ENCODE assay signal across 24 cellular contexts in the genomic region with DNA sequence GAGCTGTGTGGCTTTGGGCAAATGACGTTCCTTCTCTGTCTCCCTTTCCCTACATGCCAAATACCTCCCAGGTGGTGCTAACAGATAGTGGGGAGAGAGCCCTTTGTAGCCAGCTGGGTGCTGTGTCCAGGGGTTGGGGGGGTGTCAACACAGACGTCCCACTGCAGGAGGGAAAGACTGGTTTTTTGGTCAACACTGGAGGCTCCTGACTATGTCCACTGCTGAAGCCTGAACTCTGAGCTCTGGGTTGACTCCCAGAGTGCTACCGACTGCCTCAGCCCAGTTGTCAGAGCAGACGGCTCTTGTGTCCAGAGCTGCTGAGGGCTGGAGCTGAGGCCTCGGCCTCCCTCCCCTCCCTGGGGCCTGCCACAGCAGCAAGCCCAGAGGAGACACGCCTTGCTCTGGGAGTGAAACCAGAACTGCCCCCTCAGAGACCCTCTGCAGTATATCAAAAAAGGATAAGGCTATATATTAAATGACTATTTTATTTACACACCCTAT. TPM values are rescaled to one million over a fixed set of nuclear protein-coding genes. Genes with fewer than 3 reads are reported as not detected.
DNase-seq lines count a peak whose midpoint lies in the region; ATAC-seq and TF ChIP-seq lines count a peak whose summit lies in the region.
"Had no signal": no experiment of that assay in that cellular context is flagged by ENCODE, and none has a peak within 500 bp of the region (broad histone marks: within the 10 kb centered on the region; RNA-seq: fewer than 3 reads in every experiment).

No MANE protein-coding gene starts in this region.

- no peaks in the 10 kb centered on the region for H3K9me3 ChIP-seq in heart right ventricle
- no peaks in the 10 kb centered on the region for H3K9me3 ChIP-seq in neuronal stem cell (replicated peaks in 1 of 2; ENCODE audit: control insufficient read depth in 2 of 2, insufficient read depth in 1 of 2, low read depth in 1 of 2, low read length in 2 of 2)
- H3K9me3 ChIP-seq in suprapubic skin, result no peaks in the 10 kb centered on the region
- H3K9me3 ChIP-seq: Peyer's patch had no signal

- no peak overlapping the region for H4K91ac ChIP-seq in neuronal stem cell (ENCODE audit: low read depth, low read length, poor library complexity)

- no peak overlapping the region for H3K4ac ChIP-seq in neuronal stem cell (ENCODE audit: low read length)

- no peak overlapping the region for H2AFZ ChIP-seq in neuronal stem cell (ENCODE audit: low read length)
- H2AFZ ChIP-seq: GM23338 had no signal

- no peak overlapping the region for H3K4me3 Mint-ChIP-seq in glutamatergic neuron (ENCODE audit: unreplicated experiment)
- H3K4me3 Mint-ChIP-seq: CD8-positive, alpha-beta memory T cell; GM23338 had no signal

- no peak overlapping the region for H2BK5ac ChIP-seq in neuronal stem cell (ENCODE audit: low read length)

- H2BK12ac ChIP-seq in neuronal stem cell (ENCODE audit: low read length), result no peak overlapping the region

- TF ChIP-seq POLR2A in suprapubic skin (IDR thresholded peaks at IDR 0.05), result no peak

- 82 to 86% methylated on average over 6 of the region's 6 CpGs for WGBS in heart right ventricle, 2 donors
- WGBS in neuronal stem cell (ENCODE audit: extremely low coverage in 2 of 2, insufficient read length in 2 of 2, insufficient replicate concordance in 1 of 2), 2 donors, result no CpG with 5 or more reads among the region's 6 CpGs
- 84% methylated on average over 5 of the region's 6 CpGs for WGBS in suprapubic skin

- H3K14ac ChIP-seq in neuronal stem cell (ENCODE audit: low read length), result no peak overlapping the region

- H3K27me3 ChIP-seq in heart right ventricle (no peaks in the 10 kb centered on the region), neuronal stem cell (ENCODE audit: control insufficient read depth in 3 of 3, insufficient read depth in 3 of 3, low read depth in 1 of 3, low read length in 3 of 3) (no peaks in the 10 kb centered on the region), suprapubic skin (no peaks in the 10 kb centered on the region)
- H3K27me3 ChIP-seq: Peyer's patch had no signal

- peak; percentile 56 for DNase-seq in cardiac septum (ENCODE audit: low spot score)
- DNase-seq in heart right ventricle, result no peak
- DNase-seq in glutamatergic neuron, result no peak
- DNase-seq in neuronal stem cell (ENCODE audit: low spot score), result no peak
- no peak for DNase-seq in 8988T
- DNase-seq in globus pallidus (ENCODE audit: low spot score), result no peak
- DNase-seq in suprapubic skin (ENCODE audit: low spot score in 2 of 2), result no peak
- DNase-seq: AML-193, C1 segment of cervical spinal cord, Calu3, DMS153, IMR-90, NCI-H1105, NCI-H146, NCI-H2029, NCI-H226, NCI-H524, NCI-H82, Peyer's patch had no signal

- H3K4me3 ChIP-seq in heart right ventricle (no peak overlapping the region), neuronal stem cell (ENCODE audit: low read length in 2 of 2) (no peak overlapping the region), suprapubic skin (no peak overlapping the region)
- H3K4me3 ChIP-seq: GM23338, Peyer's patch had no signal

- H3K23ac ChIP-seq in neuronal stem cell (ENCODE audit: low read depth, low read length, poor library complexity), result no peak overlapping the region

- H3K36me3 Mint-ChIP-seq in glutamatergic neuron (ENCODE audit: unreplicated experiment), result peaks cover 5% of the 10 kb centered on the region
- H3K36me3 Mint-ChIP-seq: CD8-positive, alpha-beta memory T cell had no signal

- ATAC-seq in heart right ventricle (no peak), HG02759 (IDR thresholded peaks at IDR 0.05; ENCODE audit: unreplicated experiment) (no peak)
- ATAC-seq: GM23338, HCT116, Right ventricle myocardium inferior had no signal

- H3K79me1 ChIP-seq in neuronal stem cell (ENCODE audit: low read depth, low read length), result no peaks in the 10 kb centered on the region

- H3K4me1 Mint-ChIP-seq in glutamatergic neuron (ENCODE audit: low read depth, unreplicated experiment), result peaks cover 46% of the 10 kb centered on the region

- H3K27ac ChIP-seq in heart right ventricle (no peak overlapping the region), neuronal stem cell (replicated peaks; ENCODE audit: low read length) (no peak overlapping the region), suprapubic skin (no peak overlapping the region)
- H3K27ac ChIP-seq: Peyer's patch had no signal

- no peak overlapping the region for H3K18ac ChIP-seq in neuronal stem cell (ENCODE audit: low read length)

- H3K4me1 ChIP-seq in heart right ventricle (peaks cover 11 to 73% (median 36%) of the 10 kb centered on the region in 9 donors), neuronal stem cell (ENCODE audit: control insufficient read depth in 2 of 2, insufficient read depth in 1 of 2, low read depth in 1 of 2, low read length in 2 of 2) (peaks cover 20 to 43% of the 10 kb centered on the region in 2 donors), suprapubic skin (peaks cover 31% of the 10 kb centered on the region)
- H3K4me1 ChIP-seq: Peyer's patch had no signal

- H2BK15ac ChIP-seq in neuronal stem cell (ENCODE audit: low read length), result peak overlapping the region; percentile 38

- H3K27ac Mint-ChIP-seq in glutamatergic neuron (ENCODE audit: unreplicated experiment), result peak overlapping the region; percentile 69
- H3K27ac Mint-ChIP-seq: CD8-positive, alpha-beta memory T cell; GM23338 had no signal

- no peak overlapping the region for H3K9ac ChIP-seq in neuronal stem cell (ENCODE audit: low read depth, low read length, poor library complexity)

- no peak overlapping the region for H2AK5ac ChIP-seq in neuronal stem cell (ENCODE audit: low read depth, low read length)

- H3K4me2 ChIP-seq in neuronal stem cell (ENCODE audit: insufficient read depth, low read length, poor library complexity, severe bottlenecking), result no peak overlapping the region
- H3K4me2 ChIP-seq: GM23338 had no signal

- H2BK120ac ChIP-seq in neuronal stem cell (ENCODE audit: low read depth, low read length), result no peak overlapping the region

- H3K27me3 Mint-ChIP-seq in glutamatergic neuron (ENCODE audit: unreplicated experiment), result peaks cover 11% of the 10 kb centered on the region

- H3K9me3 Mint-ChIP-seq in glutamatergic neuron (ENCODE audit: unreplicated experiment), result peaks cover 18% of the 10 kb centered on the region
- H3K9me3 Mint-ChIP-seq: CD8-positive, alpha-beta memory T cell; GM23338 had no signal

- intact Hi-C loops in cardiac septum (cut with DNase I), result loop anchor here (5.0 kb wide), 1 partner anchor 39 kb away; no protein-coding TSS in a partner anchor
- intact Hi-C loops in heart right ventricle (cut with DNase I), result loop anchor here in 7 of 10 donors (2.0 to 10.0 kb wide), 11 partner anchors 20 to 476 kb away; a partner anchor contains a TSS

- no peak overlapping the region for H4K8ac ChIP-seq in neuronal stem cell (ENCODE audit: low read depth, low read length)

- TF ChIP-seq EP300 in suprapubic skin (IDR thresholded peaks at IDR 0.05), result no peak

- H3K36me3 ChIP-seq in heart right ventricle, result peaks cover 0 to 18% (median 0%) of the 10 kb centered on the region in 9 donors
- H3K36me3 ChIP-seq in neuronal stem cell (replicated peaks in 1 of 2; ENCODE audit: control insufficient read depth in 2 of 2, insufficient read depth in 2 of 2, low read length in 2 of 2), result no peaks in the 10 kb centered on the region
- peaks cover 4% of the 10 kb centered on the region for H3K36me3 ChIP-seq in suprapubic skin

- TF ChIP-seq CTCF in heart right ventricle (IDR thresholded peaks at IDR 0.05) (no peak), glutamatergic neuron (IDR thresholded peaks at IDR 0.05; ENCODE audit: partially characterized antibody, unreplicated experiment) (no peak), suprapubic skin (IDR thresholded peaks at IDR 0.05) (no peak)

RNA-seq across cellular contexts. Expression of a gene that starts 14.8 kb away (rescaled TPM):
- total RNA-seq in cardiac septum (29.0 TPM), heart right ventricle (10 to 100 TPM; 16.3 to 26.5 (median 21.3) TPM), glutamatergic neuron (ENCODE audit: unreplicated experiment) (48.6 TPM), suprapubic skin (10 to 100 TPM; 21.0 to 31.6 (median 26.1) TPM)
- 1 to 10 TPM; 7.0 to 9.5 TPM for polyA plus RNA-seq in heart right ventricle
- 16.4 TPM for polyA plus RNA-seq in neuronal stem cell (2013, experiment 1 of 2)
- polyA plus RNA-seq in neuronal stem cell (2013, experiment 2 of 2), result 16.6 TPM
